ENCODE assay signal across 14 cellular contexts in genomic region chr13:50950808-50951207, GRCh38.
"Had no signal": no experiment of that assay in that cellular context is flagged by ENCODE, and none has a peak within 500 bp of the region (broad histone marks: within the 10 kb centered on the region; RNA-seq: fewer than 3 reads in every experiment).

No MANE protein-coding gene starts in this region.

- ATAC-seq: gastroesophageal sphincter; heart left ventricle; stimulated activated naive CD8-positive, alpha-beta T cell treated with anti-CD3 and anti-CD28 coated beads, Interleukin-15, Interleukin-2, amounts not matched to agents 100 U/mL and 50 U/mL, for 24 hours had no signal

- H3K27me3 ChIP-seq: brain microvascular endothelial cell, dorsolateral prefrontal cortex, gastroesophageal sphincter, heart left ventricle, tibial nerve had no signal

- H3K27ac ChIP-seq: brain microvascular endothelial cell, dorsolateral prefrontal cortex, gastroesophageal sphincter, heart left ventricle, left ventricle myocardium inferior, tibial nerve had no signal

- H3K4me3 ChIP-seq: dorsolateral prefrontal cortex, gastroesophageal sphincter, heart left ventricle, left ventricle myocardium inferior, tibial nerve had no signal

- H3K9me3 ChIP-seq: gastroesophageal sphincter, heart left ventricle, left ventricle myocardium inferior, tibial nerve had no signal

- H3K36me3 ChIP-seq: brain microvascular endothelial cell had no signal

- DNase-seq: activated CD4-positive, alpha-beta T cell treated with anti-CD3 and anti-CD28 coated beads, Interleukin-2, amount 50 U/mL, for 4 hours; activated CD4-positive, CD25-positive, alpha-beta regulatory T cell treated with anti-CD3 and anti-CD28 coated beads, Interleukin-2, amount 50 U/mL, for 72 hours; activated naive CD4-positive, alpha-beta T cell treated with Interleukin-2 at 50 U/mL for 16 hours; brain microvascular endothelial cell; central memory CD4-positive, alpha-beta T cell; dorsolateral prefrontal cortex; heart left ventricle; left ventricle myocardium inferior; occipital lobe; stimulated activated CD4-positive, alpha-beta T cell treated with anti-CD3 and anti-CD28 coated beads, Interleukin-2, amount 100 ng/mL, for 24 hours; stimulated activated naive CD8-positive, alpha-beta T cell treated with anti-CD3 and anti-CD28 coated beads, Interleukin-15, Interleukin-2, amounts not matched to agents 100 U/mL and 50 U/mL, for 24 hours; T1000 had no signal
